1 cellular context compared by ENCODE assay signal in genomic region chr10:87500646-87501048, GRCh38.
TF ChIP-seq lines count a peak whose summit lies in the region.

No MANE protein-coding gene starts in this region.

TF ChIP-seq in HepG2, 621 proteins besides CTCF, POLR2A, EP300 and RAD21 (continued from another document and continues in another):
- TF ChIP-seq BCL3 (CRISPR knock-in tag; IDR thresholded peaks at IDR 0.05) (no peak), ZFYVE20 (CRISPR knock-in tag; IDR thresholded peaks at IDR 0.05; ENCODE audit: borderline replicate concordance, low read depth) (no peak), ZFP1 (CRISPR knock-in tag; IDR thresholded peaks at IDR 0.05) (peak; percentile 92; the same call in 1 of the 2 replicates), ZXDC (CRISPR knock-in tag; IDR thresholded peaks at IDR 0.05) (no peak), ZNF713 (CRISPR knock-in tag; IDR thresholded peaks at IDR 0.05) (no peak), ZNF331 (CRISPR knock-in tag; IDR thresholded peaks at IDR 0.05) (peak; percentile 97), HHEX (CRISPR knock-in tag; IDR thresholded peaks at IDR 0.05) (peak; percentile 81), ZNF282 (IDR thresholded peaks at IDR 0.05; ENCODE audit: partially characterized antibody) (no peak), DNMT1 (CRISPR knock-in tag; IDR thresholded peaks at IDR 0.05) (no peak), ZNF264 (CRISPR knock-in tag; IDR thresholded peaks at IDR 0.05) (peak; percentile 90), STAT6 (CRISPR knock-in tag; IDR thresholded peaks at IDR 0.05; ENCODE audit: borderline replicate concordance) (no peak), KLF15 (CRISPR knock-in tag; IDR thresholded peaks at IDR 0.05; ENCODE audit: borderline replicate concordance) (peak; percentile 24; the same call in 1 of the 2 replicates), REXO4 (CRISPR knock-in tag; IDR thresholded peaks at IDR 0.05; ENCODE audit: borderline replicate concordance) (no peak), FOXA1 (IDR thresholded peaks at IDR 0.05) (peak; percentile 89), FOXA1 (CRISPR knock-in tag; IDR thresholded peaks at IDR 0.05) (peak; percentile 99), BATF2 (CRISPR knock-in tag; IDR thresholded peaks at IDR 0.05) (no peak), EEA1 (CRISPR knock-in tag; IDR thresholded peaks at IDR 0.05; ENCODE audit: borderline replicate concordance) (no peak), ARHGAP35 (CRISPR knock-in tag; IDR thresholded peaks at IDR 0.05; ENCODE audit: borderline replicate concordance) (no peak), ZNF205 (CRISPR knock-in tag; IDR thresholded peaks at IDR 0.05) (peak; percentile 76; the same call in 1 of the 2 replicates), CEBPG (CRISPR knock-in tag; IDR thresholded peaks at IDR 0.05) (peak; percentile 100), ZFP82 (CRISPR knock-in tag; IDR thresholded peaks at IDR 0.05; ENCODE audit: borderline replicate concordance) (peak; percentile 73; the same call in 1 of the 2 replicates), PBX2 (CRISPR knock-in tag; IDR thresholded peaks at IDR 0.05) (peak; percentile 25; the same call in 1 of the 2 replicates), ZNF773 (CRISPR knock-in tag; IDR thresholded peaks at IDR 0.05; ENCODE audit: borderline replicate concordance) (no peak), KLF6 (CRISPR knock-in tag; IDR thresholded peaks at IDR 0.05) (0 out of 2 replicates have a peak, but pooled peaks have one; percentile 70), PRMT3 (CRISPR knock-in tag; IDR thresholded peaks at IDR 0.05; ENCODE audit: borderline replicate concordance, low read depth) (no peak), HNF4G (IDR thresholded peaks at IDR 0.05; ENCODE audit: borderline replicate concordance, low read depth, low read length) (peak; percentile 94), HNF4G (CRISPR knock-in tag; IDR thresholded peaks at IDR 0.05; ENCODE audit: borderline replicate concordance, low read depth) (peak; percentile 85; the same call in 1 of the 2 replicates), ZNF790 (CRISPR knock-in tag; IDR thresholded peaks at IDR 0.05; ENCODE audit: borderline replicate concordance) (no peak), ZNF672 (CRISPR knock-in tag; IDR thresholded peaks at IDR 0.05) (no peak), ZNF333 (CRISPR knock-in tag; IDR thresholded peaks at IDR 0.05; ENCODE audit: borderline replicate concordance) (no peak), MBD4 (IDR thresholded peaks at IDR 0.05; ENCODE audit: borderline replicate concordance, low read length) (peak; percentile 94), DMTF1 (CRISPR knock-in tag; IDR thresholded peaks at IDR 0.05) (no peak), ZNF143 (CRISPR knock-in tag; IDR thresholded peaks at IDR 0.05) (no peak), NPAS2 (CRISPR knock-in tag; IDR thresholded peaks at IDR 0.05; ENCODE audit: borderline replicate concordance) (no peak), AFF4 (CRISPR knock-in tag; IDR thresholded peaks at IDR 0.05) (peak; percentile 86; the same call in 1 of the 2 replicates), ZMAT5 (CRISPR knock-in tag; IDR thresholded peaks at IDR 0.05; ENCODE audit: borderline replicate concordance, low read depth) (no peak), FIP1L1 (IDR thresholded peaks at IDR 0.05; ENCODE audit: borderline replicate concordance, insufficient read depth, low read depth, low read length) (no peak), PTBP1 (IDR thresholded peaks at IDR 0.05; ENCODE audit: low read depth, low read length, poor library complexity, severe bottlenecking) (no peak), ZNF3 (CRISPR knock-in tag; IDR thresholded peaks at IDR 0.05) (peak; percentile 87; the same call in 1 of the 2 replicates), ZNF260 (CRISPR knock-in tag; IDR thresholded peaks at IDR 0.05; ENCODE audit: borderline replicate concordance, low read depth) (no peak), RFXAP (CRISPR knock-in tag; IDR thresholded peaks at IDR 0.05; ENCODE audit: borderline replicate concordance) (peak; percentile 96), SALL1 (CRISPR knock-in tag; IDR thresholded peaks at IDR 0.05) (peak; percentile 100), ZNF589 (CRISPR knock-in tag; conservative IDR thresholded peaks at IDR 0.05) (peak; percentile 67; the same call in 1 of the 2 replicates)
